In genomic region chr2:110768591-110768990, GRCh38 we compare ENCODE assay signal across 2 cellular contexts.
TF ChIP-seq lines count a peak whose summit lies in the region.

No MANE protein-coding gene starts in this region.

TF ChIP-seq in HepG2, 621 proteins besides CTCF, POLR2A, EP300 and RAD21 (continues in another document):
- TF ChIP-seq ZSCAN29 (CRISPR knock-in tag; conservative IDR thresholded peaks at IDR 0.05) (no peak), PTBP1 (IDR thresholded peaks at IDR 0.05; ENCODE audit: low read depth, low read length, poor library complexity, severe bottlenecking) (no peak), ZFP37 (CRISPR knock-in tag; IDR thresholded peaks at IDR 0.05; ENCODE audit: borderline replicate concordance) (no peak), HDAC2 (CRISPR knock-in tag; IDR thresholded peaks at IDR 0.05) (peak; percentile 88), THAP7 (CRISPR knock-in tag; IDR thresholded peaks at IDR 0.05) (no peak), GATAD1 (CRISPR knock-in tag; IDR thresholded peaks at IDR 0.05) (peak; percentile 20; the same call in 1 of the 2 replicates), KLF9 (CRISPR knock-in tag; IDR thresholded peaks at IDR 0.05; ENCODE audit: low read depth) (no peak), ARID4A (CRISPR knock-in tag; IDR thresholded peaks at IDR 0.05; ENCODE audit: borderline replicate concordance) (peak; percentile 32; the same call in 1 of the 2 replicates), IRF1 (CRISPR knock-in tag; IDR thresholded peaks at IDR 0.05; ENCODE audit: low read depth) (no peak), DZIP1 (CRISPR knock-in tag; IDR thresholded peaks at IDR 0.05) (no peak), ZBTB2 (CRISPR knock-in tag; IDR thresholded peaks at IDR 0.05; ENCODE audit: low read depth) (no peak), ZNF101 (CRISPR knock-in tag; IDR thresholded peaks at IDR 0.05; ENCODE audit: borderline replicate concordance, low read depth) (no peak), GLI4 (CRISPR knock-in tag; IDR thresholded peaks at IDR 0.05; ENCODE audit: borderline replicate concordance) (no peak), ZSCAN9 (CRISPR knock-in tag; IDR thresholded peaks at IDR 0.05; ENCODE audit: borderline replicate concordance) (peak; percentile 59; the same call in 1 of the 2 replicates), TAF1 (CRISPR knock-in tag; IDR thresholded peaks at IDR 0.05) (no peak), TBX2 (CRISPR knock-in tag; IDR thresholded peaks at IDR 0.05; ENCODE audit: borderline replicate concordance) (peak; percentile 81), PPARG (CRISPR knock-in tag; conservative IDR thresholded peaks at IDR 0.05) (no peak), ZNF720 (CRISPR knock-in tag; IDR thresholded peaks at IDR 0.05) (no peak), NR2F6 (IDR thresholded peaks at IDR 0.05) (peak; percentile 94), NR2F6 (CRISPR knock-in tag; IDR thresholded peaks at IDR 0.05) (peak; percentile 66; the same call in 1 of the 2 replicates), SP140L (CRISPR knock-in tag; IDR thresholded peaks at IDR 0.05; ENCODE audit: borderline replicate concordance) (no peak)

TF ChIP-seq in H1, 55 proteins besides CTCF, POLR2A, EP300 and RAD21:
- no peak for TF ChIP-seq GTF2F1 (IDR thresholded peaks at IDR 0.05; ENCODE audit: borderline replicate concordance, low read depth, low read length)
- TF ChIP-seq CEBPB (IDR thresholded peaks at IDR 0.05; ENCODE audit: low read depth, low read length) = no peak
- no peak for TF ChIP-seq MAX (IDR thresholded peaks at IDR 0.05)
- no peak for TF ChIP-seq POLR2AphosphoS5 (IDR thresholded peaks at IDR 0.05; ENCODE audit: low read depth, low read length)
- TF ChIP-seq MAFK (IDR thresholded peaks at IDR 0.05; ENCODE audit: low read depth, low read length) = no peak
- no peak for TF ChIP-seq ATF3 (IDR thresholded peaks at IDR 0.05; ENCODE audit: insufficient read depth, low read depth, low read length)
- TF ChIP-seq CHD1 (IDR thresholded peaks at IDR 0.05; ENCODE audit: low read depth, low read length) = no peak
- TF ChIP-seq KDM4A (IDR thresholded peaks at IDR 0.05; ENCODE audit: low read depth, low read length, severe bottlenecking) = no peak
- no peak for TF ChIP-seq ATF2 (IDR thresholded peaks at IDR 0.05; ENCODE audit: low read length)
- TF ChIP-seq BRCA1 (IDR thresholded peaks at IDR 0.05; ENCODE audit: low read depth, low read length) = no peak
- no peak for TF ChIP-seq EZH2 (IDR thresholded peaks at IDR 0.05; ENCODE audit: low read depth, low read length, severe bottlenecking)
- no peak for TF ChIP-seq CHD7 (IDR thresholded peaks at IDR 0.05; ENCODE audit: insufficient replicate concordance, low read length)
- no peak for TF ChIP-seq CBX8 (IDR thresholded peaks at IDR 0.05; ENCODE audit: borderline replicate concordance, low read depth, low read length)
- no peak for TF ChIP-seq CHD2 (IDR thresholded peaks at IDR 0.05; ENCODE audit: low read length)
- TF ChIP-seq JUN (IDR thresholded peaks at IDR 0.05; ENCODE audit: low read depth, low read length) = no peak
